Comparison of ENCODE assay signal across 9 cellular contexts in genomic region chr16:14186007-14186953, GRCh38.
DNase-seq lines count a peak whose midpoint lies in the region; ATAC-seq and TF ChIP-seq lines count a peak whose summit lies in the region.
"Had no signal": no experiment of that assay in that cellular context is flagged by ENCODE, and none has a peak within 500 bp of the region (broad histone marks: within the 10 kb centered on the region; RNA-seq: fewer than 3 reads in every experiment).

No MANE protein-coding gene starts in this region.

- H3K27ac ChIP-seq in RWPE1 (no peak overlapping the region), esophagus muscularis mucosa (replicated peaks in 1 of 4) (peak overlapping the region; percentile 57 to 72 (median 70))
- H3K27ac ChIP-seq: epithelial cell of prostate had no signal

- TF ChIP-seq CTCF in RWPE1 (conservative IDR thresholded peaks at IDR 0.05; ENCODE audit: low read depth) (peak; percentile 21; the same call in 1 of the 2 replicates), esophagus muscularis mucosa (IDR thresholded peaks at IDR 0.05) (peak; percentile 45 to 76 (median 46))

- H3K4me3 ChIP-seq in esophagus muscularis mucosa: peak overlapping the region; percentile 46 to 60 (median 48)

- ATAC-seq in HG02759 (IDR thresholded peaks at IDR 0.05; ENCODE audit: unreplicated experiment): no peak
- ATAC-seq in GM18867 (IDR thresholded peaks at IDR 0.05; ENCODE audit: unreplicated experiment): no peak

- DNase-seq in activated naive CD4-positive, alpha-beta T cell treated with anti-CD3 and anti-CD28 coated beads for 36 hours: peak; percentile 51
- DNase-seq in activated naive CD4-positive, alpha-beta T cell treated with Interleukin-2 at 50 U/mL for 16 hours: no peak
- DNase-seq in RWPE1 (ENCODE audit: low spot score): no peak
- DNase-seq in esophagus muscularis mucosa (ENCODE audit: extremely low spot score): no peak
- DNase-seq in myocyte (ENCODE audit: low read depth): peak; percentile 82
- DNase-seq in NCI-H1436 treated with DMSO at 0.1 percent for 48 hours (lab: John Stamatoyannopoulos, UW): no peak

- H3K36me3 Mint-ChIP-seq in activated naive CD4-positive, alpha-beta T cell treated with anti-CD3 and anti-CD28 coated beads for 36 hours (ENCODE audit: low read depth): no peaks in the 10 kb centered on the region

- no peak for TF ChIP-seq POLR2A in esophagus muscularis mucosa (IDR thresholded peaks at IDR 0.05; ENCODE audit: low read depth)

- peak overlapping the region; percentile 48 for H3K27ac Mint-ChIP-seq in activated naive CD4-positive, alpha-beta T cell treated with anti-CD3 and anti-CD28 coated beads for 36 hours

- H3K4me3 Mint-ChIP-seq in activated naive CD4-positive, alpha-beta T cell treated with anti-CD3 and anti-CD28 coated beads for 36 hours: peak overlapping the region; percentile 26

- no peaks in the 10 kb centered on the region for H3K27me3 Mint-ChIP-seq in activated naive CD4-positive, alpha-beta T cell treated with anti-CD3 and anti-CD28 coated beads for 36 hours (ENCODE audit: low read depth)

- POLR2A ChIA-PET in RWPE1 (lab: Yijun Ruan, JAX; ENCODE audit: low non-redundant PET): no interaction called here

- no peaks in the 10 kb centered on the region for H3K9me3 ChIP-seq in esophagus muscularis mucosa

- intact Hi-C loops in activated naive CD4-positive, alpha-beta T cell treated with anti-CD3 and anti-CD28 coated beads for 36 hours (cut with micrococcal nuclease): loop anchor here (5.0 kb wide), 1 partner anchor 101 kb away; no protein-coding TSS in a partner anchor
- intact Hi-C loops in esophagus muscularis mucosa (cut with DNase I): loop anchor here (5.0 kb wide), 3 partner anchors 99 to 264 kb away; partner anchors contain the start of genes ERCC4 and MRTFB

- peaks cover 30% of the 10 kb centered on the region for H3K4me1 Mint-ChIP-seq in activated naive CD4-positive, alpha-beta T cell treated with anti-CD3 and anti-CD28 coated beads for 36 hours (ENCODE audit: low read depth)

- CTCF ChIA-PET in activated naive CD4-positive, alpha-beta T cell treated with anti-CD3 and anti-CD28 coated beads for 36 hours (lab: Charles Lee): interaction anchor here (1.0 to 1.8 kb wide), 3 partner anchors 10 to 267 kb away, joined by 3 to 7 read pairs (median 3); partner anchors contain the start of gene ERCC4
- CTCF ChIA-PET in RWPE1 (lab: Yijun Ruan, JAX): interaction anchor here (0.7 to 1.3 kb wide), 2 partner anchors 68 to 263 kb away, joined by 3 to 4 read pairs; no protein-coding TSS in a partner anchor

- no peak for TF ChIP-seq EP300 in esophagus muscularis mucosa (IDR thresholded peaks at IDR 0.05)

- H3K9me3 Mint-ChIP-seq in activated naive CD4-positive, alpha-beta T cell treated with anti-CD3 and anti-CD28 coated beads for 36 hours: no peaks in the 10 kb centered on the region

- no peaks in the 10 kb centered on the region for H3K27me3 ChIP-seq in esophagus muscularis mucosa

- no peaks in the 10 kb centered on the region for H3K36me3 ChIP-seq in esophagus muscularis mucosa

- WGBS in esophagus muscularis mucosa: 24% methylated on average over 11 of the region's 14 CpGs

- peaks cover 25 to 72% (median 51%) of the 10 kb centered on the region in 4 donors for H3K4me1 ChIP-seq in esophagus muscularis mucosa

Comparison
In these comparisons a context has a peak if more than half of its experiments do, and no peak if none do; other contexts are left out.
1. DNase-seq: peak in activated naive CD4-positive, alpha-beta T cell treated with anti-CD3 and anti-CD28 coated beads for 36 hours (single experiment) and myocyte (single experiment); none in activated naive CD4-positive, alpha-beta T cell treated with Interleukin-2 at 50 U/mL for 16 hours (single experiment), RWPE1 (single experiment), esophagus muscularis mucosa (single experiment) and NCI-H1436 treated with DMSO at 0.1 percent for 48 hours (single experiment).